Comparison of ENCODE assay signal across 28 cellular contexts in the genomic region with DNA sequence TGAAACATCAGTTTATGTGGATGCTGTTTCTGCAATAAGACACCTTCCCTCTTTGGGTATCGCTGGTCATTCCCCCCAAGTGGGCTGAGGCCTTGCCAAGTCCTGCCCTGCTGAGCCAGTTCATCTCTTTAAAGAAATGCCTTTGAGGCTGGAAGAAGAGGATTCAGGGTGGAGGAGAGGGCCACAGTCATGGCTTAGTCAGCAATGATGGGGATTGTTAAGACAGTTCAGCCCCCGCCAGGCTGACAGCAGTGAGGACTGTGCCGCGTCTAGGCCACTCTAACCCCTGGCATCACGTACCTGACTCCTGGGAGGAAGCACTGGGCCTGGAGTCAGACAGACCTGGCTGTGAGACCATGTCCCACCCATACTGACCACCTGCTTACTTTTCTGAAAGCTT. TPM values are rescaled to one million over a fixed set of nuclear protein-coding genes. Genes with fewer than 3 reads are reported as not detected.
DNase-seq lines count a peak whose midpoint lies in the region; ATAC-seq, FAIRE-seq and TF ChIP-seq lines count a peak whose summit lies in the region.
"Had no signal": no experiment of that assay in that cellular context is flagged by ENCODE, and none has a peak within 500 bp of the region (broad histone marks: within the 10 kb centered on the region; RNA-seq: fewer than 3 reads in every experiment).

No MANE protein-coding gene starts in this region.

- H3K79me1 ChIP-seq in IMR-90 (ENCODE audit: low read depth in 1 of 2, low read length in 2 of 2): no peaks in the 10 kb centered on the region

- dilution Hi-C loops in IMR-90 (cut with HindIII; ENCODE audit: low sequenced_read_pairs, unreplicated experiment): no loop called here

- H3K9me3 ChIP-seq in ES-I3 (ENCODE audit: control insufficient read depth, insufficient read depth, low read length): no peaks in the 10 kb centered on the region
- peaks cover 2% of the 10 kb centered on the region; the same call in 1 of the 2 replicates for H3K9me3 ChIP-seq in IMR-90 (ENCODE audit: control insufficient read depth, insufficient read depth, low read length)
- H3K9me3 ChIP-seq in neural progenitor cell (ENCODE audit: low read depth): no peaks in the 10 kb centered on the region
- H3K9me3 ChIP-seq: suprapubic skin had no signal

- H2BK5ac ChIP-seq in IMR-90 (ENCODE audit: low read depth, low read length, poor library complexity, severe bottlenecking): no peak overlapping the region

- H3K27me3 ChIP-seq in IMR-90 (ENCODE audit: control insufficient read depth, insufficient read depth, low read length): no peaks in the 10 kb centered on the region
- H3K27me3 ChIP-seq in foreskin keratinocyte: no peaks in the 10 kb centered on the region
- no peaks in the 10 kb centered on the region for H3K27me3 ChIP-seq in neural progenitor cell

- TF ChIP-seq RAD21 in IMR-90 (IDR thresholded peaks at IDR 0.05; ENCODE audit: low read length): no peak

- no peak overlapping the region for H2BK20ac ChIP-seq in IMR-90 (ENCODE audit: low read depth, low read length)

- H3K36me3 Mint-ChIP-seq in neural progenitor cell: no peaks in the 10 kb centered on the region
- H3K36me3 Mint-ChIP-seq: CD4-positive, CD25-positive, alpha-beta regulatory T cell; naive thymus-derived CD4-positive, alpha-beta T cell had no signal

- no peak for FAIRE-seq in H54 (lab: Jason Lieb, UNC)
- FAIRE-seq: GM12891, kidney had no signal

- no peaks in the 10 kb centered on the region for H3K36me3 ChIP-seq in ES-I3 (ENCODE audit: insufficient read depth, low read length)
- no peaks in the 10 kb centered on the region for H3K36me3 ChIP-seq in IMR-90 (ENCODE audit: control insufficient read depth, insufficient read depth, low read length)
- no peaks in the 10 kb centered on the region for H3K36me3 ChIP-seq in neural progenitor cell
- H3K36me3 ChIP-seq: suprapubic skin had no signal

- no peaks in the 10 kb centered on the region for H4K20me1 ChIP-seq in IMR-90 (ENCODE audit: insufficient read depth, low read length)
- no peaks in the 10 kb centered on the region for H4K20me1 ChIP-seq in neural progenitor cell (ENCODE audit: low read depth)

- no peak overlapping the region for H2AK9ac ChIP-seq in IMR-90 (replicated peaks; ENCODE audit: low read depth, low read length, poor library complexity)

- H3K4me3 Mint-ChIP-seq in neural progenitor cell: peak overlapping the region; percentile 64
- H3K4me3 Mint-ChIP-seq: CD4-positive, CD25-positive, alpha-beta regulatory T cell; naive thymus-derived CD4-positive, alpha-beta T cell had no signal

- in situ Hi-C loops in IMR-90 (cut with MboI; ENCODE audit: low sequenced_read_pairs): no loop called here

- no peak overlapping the region for H3K27ac Mint-ChIP-seq in neural progenitor cell
- H3K27ac Mint-ChIP-seq: CD4-positive, CD25-positive, alpha-beta regulatory T cell; naive thymus-derived CD4-positive, alpha-beta T cell had no signal

- no peak for TF ChIP-seq CTCF in IMR-90 (conservative IDR thresholded peaks at IDR 0.05; ENCODE audit: low read depth, low read length)
- TF ChIP-seq CTCF in foreskin keratinocyte (conservative IDR thresholded peaks at IDR 0.05): no peak
- no peak for TF ChIP-seq CTCF in neural progenitor cell (IDR thresholded peaks at IDR 0.05)

- DNase-seq in IMR-90 (peak; percentile 37), foreskin keratinocyte (peak in 1 of 2 donors; percentile 13), neural progenitor cell (ENCODE audit: low spot score) (no peak), H54 (ENCODE audit: insufficient read length, low spot score) (no peak), Kasumi-1 (lab: John Stamatoyannopoulos, UW) (no peak), sciatic nerve (ENCODE audit: low spot score) (no peak)
- DNase-seq: ACHN; activated CD4-positive, alpha-beta T cell treated with anti-CD3 and anti-CD28 coated beads, Interleukin-2, amount 50 U/mL, for 4 hours; activated naive CD4-positive, alpha-beta T cell; amygdala; CD4-positive, CD25-positive, alpha-beta regulatory T cell; effector CD4-positive, alpha-beta T cell; heart left ventricle; kidney; naive thymus-derived CD4-positive, alpha-beta T cell; NCI-H1105 treated with DMSO at 0.1 percent for 48 hours; NCI-H2107; NCI-H526 treated with DMSO at 0.1 percent for 48 hours; SIG-M5; T-helper 1 cell had no signal

- TF ChIP-seq POLR2A in IMR-90 (IDR thresholded peaks at IDR 0.05; ENCODE audit: low read depth, low read length): no peak
- TF ChIP-seq POLR2A in H54 (IDR thresholded peaks at IDR 0.05; ENCODE audit: low read depth, low read length): no peak

- H3K9ac ChIP-seq in ES-I3 (ENCODE audit: low read depth, low read length) (peak overlapping the region; percentile 76; the same call in 1 of the 2 replicates), IMR-90 (ENCODE audit: low read depth, low read length) (no peak overlapping the region), neural progenitor cell (no peak overlapping the region)

- no peaks in the 10 kb centered on the region for H3F3A ChIP-seq in neural progenitor cell (ENCODE audit: low read depth)

- H2AK5ac ChIP-seq in IMR-90 (ENCODE audit: low read depth, low read length): no peak overlapping the region

- H3K4me1 Mint-ChIP-seq in neural progenitor cell: peaks cover 17% of the 10 kb centered on the region
- H3K4me1 Mint-ChIP-seq: CD4-positive, CD25-positive, alpha-beta regulatory T cell; naive thymus-derived CD4-positive, alpha-beta T cell had no signal

- H2BK120ac ChIP-seq in IMR-90 (ENCODE audit: low read depth, low read length): no peak overlapping the region

- H3K4me1 ChIP-seq in ES-I3 (ENCODE audit: insufficient read depth, low read length) (peaks cover 8% of the 10 kb centered on the region), IMR-90 (ENCODE audit: control insufficient read depth, insufficient read depth, low read length) (peaks cover 8% of the 10 kb centered on the region), foreskin keratinocyte (peaks cover 9% of the 10 kb centered on the region), neural progenitor cell (peaks cover 10% of the 10 kb centered on the region)

- H3K4me2 ChIP-seq in IMR-90 (ENCODE audit: low read depth, low read length) (no peak overlapping the region), neural progenitor cell (peak overlapping the region; percentile 79)

- ATAC-seq in IMR-90 (ENCODE audit: low read depth) (no peak), foreskin keratinocyte (peak; percentile 58), HG03571 (IDR thresholded peaks at IDR 0.05; ENCODE audit: unreplicated experiment) (no peak), sciatic nerve (no peak)
- ATAC-seq: naive thymus-derived CD4-positive, alpha-beta T cell had no signal

- H4K91ac ChIP-seq in IMR-90 (ENCODE audit: insufficient read depth, low read depth, low read length): no peak overlapping the region

- H3K56ac ChIP-seq in IMR-90 (ENCODE audit: extremely low read depth, insufficient read depth, low read length): no peak overlapping the region

- H3K9me3 Mint-ChIP-seq in neural progenitor cell: peaks cover 4% of the 10 kb centered on the region

- intact Hi-C loops in IMR-90 (cut with micrococcal nuclease) (no loop called here), sciatic nerve (cut with DNase I) (no loop called here)

- H4K8ac ChIP-seq in IMR-90 (ENCODE audit: low read depth in 2 of 2, low read length in 2 of 2): no peak overlapping the region

- no peak overlapping the region for H4K5ac ChIP-seq in IMR-90 (ENCODE audit: low read depth, low read length)

- WGBS in IMR-90 (ENCODE audit: extremely low coverage in 2 of 2, insufficient read length in 1 of 2), 2 experiments: no CpG with 5 or more reads among the region's 5 CpGs

- H3K79me2 ChIP-seq in neural progenitor cell (ENCODE audit: low read depth): no peaks in the 10 kb centered on the region

- peaks cover 7% of the 10 kb centered on the region for H3K9me1 ChIP-seq in IMR-90 (ENCODE audit: insufficient read depth, low read length)

- no peak overlapping the region for H3K18ac ChIP-seq in IMR-90 (ENCODE audit: low read depth, low read length)

- CTCF ChIA-PET in IMR-90 (lab: Yijun Ruan, JAX): interaction anchor here (0.5 kb wide), 1 partner anchor 71 kb away, joined by 3 read pairs; no protein-coding TSS in a partner anchor

- no TSS peak for BruUV-seq in IMR-90 (replicated peaks; lab: Mats Ljungman, UMichigan)

- H2AFZ ChIP-seq in IMR-90 (replicated peaks; ENCODE audit: low read length, poor library complexity) (peak overlapping the region; percentile 26), neural progenitor cell (replicated peaks) (no peak overlapping the region)

- no peak overlapping the region for H3K14ac ChIP-seq in IMR-90 (replicated peaks; ENCODE audit: low read depth, low read length)

- H2BK15ac ChIP-seq in IMR-90 (ENCODE audit: low read depth, low read length): no peak overlapping the region

- peaks cover 8% of the 10 kb centered on the region for H3K27me3 Mint-ChIP-seq in neural progenitor cell (ENCODE audit: insufficient read depth, low read depth)

- H3K4me3 ChIP-seq in IMR-90 (ENCODE audit: insufficient read depth, low read depth, low read length): no peak overlapping the region
- peak overlapping the region; percentile 62 for H3K4me3 ChIP-seq in neural progenitor cell

- POLR2A ChIA-PET in IMR-90 (lab: Charles Lee; ENCODE audit: unreplicated experiment): no interaction called here

- no peak overlapping the region for H3K27ac ChIP-seq in IMR-90 (ENCODE audit: insufficient read depth, low read length)
- H3K27ac ChIP-seq in foreskin keratinocyte: no peak overlapping the region
- no peak overlapping the region for H3K27ac ChIP-seq in neural progenitor cell
- H3K27ac ChIP-seq: suprapubic skin had no signal

- no peak overlapping the region for H3K23ac ChIP-seq in IMR-90 (ENCODE audit: low read depth, low read length)

- H3K4ac ChIP-seq in IMR-90 (ENCODE audit: low read depth, low read length): no peak overlapping the region

TF ChIP-seq in IMR-90, 13 proteins besides CTCF, POLR2A, EP300 and RAD21 (continues in another document):
- no peak for TF ChIP-seq SMC3 (IDR thresholded peaks at IDR 0.05; ENCODE audit: low read depth, low read length)
- no peak for TF ChIP-seq MAZ (IDR thresholded peaks at IDR 0.05; ENCODE audit: borderline replicate concordance, low read depth, low read length)
- no peak for TF ChIP-seq NFE2L2 (IDR thresholded peaks at IDR 0.05; ENCODE audit: low read depth, low read length)
- no peak for TF ChIP-seq RCOR1 (IDR thresholded peaks at IDR 0.05; ENCODE audit: insufficient replicate concordance, low read length)

RNA-seq across cellular contexts. Expression of a gene that starts 48.3 kb away (rescaled TPM):
- total RNA-seq in IMR-90 (2012; rRNA removed) (not detected in 2 replicates), foreskin keratinocyte (not detected in 2 replicates), neural progenitor cell (ENCODE audit: low replicate concordance) (0.74 and 1.6 TPM in 2 replicates), sciatic nerve (1.6 TPM)
- polyA plus RNA-seq in IMR-90 (2012; rRNA removed) (not detected in 2 replicates), foreskin keratinocyte (not detected in 2 replicates)
- polyA plus RNA-seq in IMR-90 (2012; cell fraction: cytosol; rRNA removed): not detected in 2 replicates
- polyA plus RNA-seq in IMR-90 (2012; cell fraction: nucleus; rRNA removed; ENCODE audit: low replicate concordance): not detected in 2 replicates
- total RNA-seq: CD4-positive, CD25-positive, alpha-beta regulatory T cell; kidney; LHCN-M2; lung microvascular endothelial cell; naive thymus-derived CD4-positive, alpha-beta T cell; OCI-LY7; pulmonary artery endothelial cell; suprapubic skin had no signal
- polyA plus RNA-seq: CD4-positive, CD25-positive, alpha-beta regulatory T cell; naive thymus-derived CD4-positive, alpha-beta T cell had no signal
